11 cellular contexts compared by ENCODE assay signal in the genomic region with DNA sequence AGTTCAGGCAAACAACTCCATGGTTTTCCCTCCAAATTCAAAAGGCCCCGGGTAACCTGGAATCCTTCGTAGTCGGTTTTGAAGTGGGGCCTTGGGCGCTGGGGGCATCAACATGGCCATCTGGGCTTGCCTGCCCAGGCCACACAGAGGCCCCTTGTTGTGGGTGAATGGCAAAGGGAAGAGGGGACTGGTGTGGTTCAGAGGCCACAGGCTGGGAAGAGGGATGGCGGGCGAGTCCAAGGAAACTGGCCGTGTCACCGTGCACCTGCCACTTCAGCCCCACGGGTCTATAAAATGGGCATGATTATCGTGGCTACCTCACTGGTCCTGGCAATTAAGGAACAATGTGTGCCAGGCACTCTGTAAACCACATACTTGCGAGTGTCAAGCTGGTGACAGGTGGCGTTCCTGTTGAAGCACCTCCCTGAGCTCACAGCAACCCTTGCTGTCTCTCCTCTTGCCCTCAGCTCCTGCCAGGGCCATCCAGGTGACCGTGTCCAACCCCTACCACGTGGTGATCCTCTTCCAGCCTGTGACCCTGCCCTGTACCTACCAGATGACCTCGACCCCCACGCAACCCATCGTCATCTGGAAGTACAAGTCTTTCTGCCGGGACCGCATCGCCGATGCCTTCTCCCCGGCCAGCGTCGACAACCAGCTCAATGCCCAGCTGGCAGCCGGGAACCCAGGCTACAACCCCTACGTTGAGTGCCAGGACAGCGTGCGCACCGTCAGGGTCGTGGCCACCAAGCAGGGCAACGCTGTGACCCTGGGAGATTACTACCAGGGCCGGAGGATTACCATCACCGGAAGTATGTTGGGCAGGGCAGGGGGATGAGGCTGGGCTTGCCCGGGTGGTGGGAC. TPM values are rescaled to one million over a fixed set of nuclear protein-coding genes. Genes with fewer than 3 reads are reported as not detected.
A peak's percentile ranks its signal among the peaks of the same experiment; 100 is the strongest.
DNase-seq lines count a peak whose midpoint lies in the region; ATAC-seq and TF ChIP-seq lines count a peak whose summit lies in the region.
"Had no signal": no experiment of that assay in that cellular context is flagged by ENCODE, and none has a peak within 500 bp of the region (broad histone marks: within the 10 kb centered on the region; RNA-seq: fewer than 3 reads in every experiment).

No MANE protein-coding gene starts in this region.

- H3K4me1 ChIP-seq in GM23338 (ENCODE audit: insufficient read depth) (peaks cover 12% of the 10 kb centered on the region), hepatocyte (ENCODE audit: insufficient read depth) (no peaks in the 10 kb centered on the region), sigmoid colon (peaks cover 0 to 18% (median 7%) of the 10 kb centered on the region in 4 donors)

- H3K4me2 ChIP-seq in GM23338 (peak overlapping the region; percentile 93), hepatocyte (peak overlapping the region; percentile 77)

- ATAC-seq in GM23338: no peak
- no peak for ATAC-seq in GM18520 (IDR thresholded peaks at IDR 0.05; ENCODE audit: unreplicated experiment)

- peaks cover 4% of the 10 kb centered on the region; the same call in 1 of the 3 replicates for H3K9me3 Mint-ChIP-seq in GM23338

- H3K4me3 ChIP-seq in GM23338 (peak overlapping the region; percentile 83), WERI-Rb-1 (ENCODE audit: low read depth, low read length) (peak overlapping the region; percentile 71), hepatocyte (peak overlapping the region; percentile 82), sigmoid colon (peak overlapping the region in 1 of 4 donors; percentile 36)

- peaks cover 55% of the 10 kb centered on the region for H3K79me2 ChIP-seq in GM23338 (replicated peaks; ENCODE audit: insufficient read depth)
- H3K79me2 ChIP-seq in hepatocyte: peaks cover 44% of the 10 kb centered on the region

- peaks cover 63% of the 10 kb centered on the region for H3K36me3 Mint-ChIP-seq in GM23338 (ENCODE audit: low read depth)

- TF ChIP-seq POLR2A in sigmoid colon (IDR thresholded peaks at IDR 0.05): no peak

- no peak overlapping the region for H2AFZ ChIP-seq in GM23338
- H2AFZ ChIP-seq in hepatocyte: no peak overlapping the region

- intact Hi-C loops in sigmoid colon (cut with DNase I): no loop called here

- TF ChIP-seq CTCF in GM23338 (conservative IDR thresholded peaks at IDR 0.05; ENCODE audit: low read depth in 2 of 2) (no peak), WERI-Rb-1 (IDR thresholded peaks at IDR 0.05; ENCODE audit: low read depth, low read length) (no peak), hepatocyte (IDR thresholded peaks at IDR 0.05; ENCODE audit: poor library complexity) (no peak), sigmoid colon (IDR thresholded peaks at IDR 0.05) (no peak)

- no peak for TF ChIP-seq EP300 in sigmoid colon (IDR thresholded peaks at IDR 0.05)

- H3K9me2 ChIP-seq in GM23338 (ENCODE audit: insufficient read depth): no peaks in the 10 kb centered on the region
- no peaks in the 10 kb centered on the region for H3K9me2 ChIP-seq in hepatocyte (replicated peaks; ENCODE audit: insufficient read depth)

- H3K27me3 ChIP-seq in GM23338 (ENCODE audit: insufficient read depth) (no peaks in the 10 kb centered on the region), WERI-Rb-1 (ENCODE audit: insufficient read depth, low read depth, severe bottlenecking) (no peaks in the 10 kb centered on the region), hepatocyte (peaks cover 4% of the 10 kb centered on the region), sigmoid colon (peaks cover 17 to 83% (median 45%) of the 10 kb centered on the region in 3 donors)

- no peak overlapping the region for H3K27ac ChIP-seq in GM23338 (ENCODE audit: low read depth)
- H3K27ac ChIP-seq in WERI-Rb-1: peak overlapping the region; percentile 96
- H3K27ac ChIP-seq in hepatocyte: peak overlapping the region; percentile 100
- no peak overlapping the region for H3K27ac ChIP-seq in sigmoid colon

- peaks cover 25% of the 10 kb centered on the region for H3K27me3 Mint-ChIP-seq in GM23338 (ENCODE audit: insufficient read depth, low read depth, poor library complexity)

- peak overlapping the region; percentile 95 for H3K4me3 Mint-ChIP-seq in GM23338

- H3K9me3 ChIP-seq in WERI-Rb-1 (ENCODE audit: severe bottlenecking) (no peaks in the 10 kb centered on the region), hepatocyte (ENCODE audit: low read depth) (no peaks in the 10 kb centered on the region), sigmoid colon (no peaks in the 10 kb centered on the region)

- H3K36me3 ChIP-seq in GM23338 (ENCODE audit: insufficient read depth) (peaks cover 22% of the 10 kb centered on the region), WERI-Rb-1 (peaks cover 55% of the 10 kb centered on the region), hepatocyte (replicated peaks; ENCODE audit: insufficient read depth, low read depth) (no peaks in the 10 kb centered on the region), sigmoid colon (no peaks in the 10 kb centered on the region)

- H4K20me1 ChIP-seq in GM23338 (replicated peaks; ENCODE audit: insufficient read depth) (peaks cover 40% of the 10 kb centered on the region), hepatocyte (ENCODE audit: insufficient read depth, poor library complexity, severe bottlenecking) (no peaks in the 10 kb centered on the region)

- H3K4me1 Mint-ChIP-seq in GM23338: peaks cover 35% of the 10 kb centered on the region

- no peak for DNase-seq in GM23338 (ENCODE audit: low spot score)
- DNase-seq in WERI-Rb-1: peak; percentile 4
- DNase-seq in hepatocyte (ENCODE audit: low spot score): no peak
- peak; percentile 57 for DNase-seq in sigmoid colon
- no peak for DNase-seq in NOMO-1 treated with dmso at 0.1 percent for 144 hours (lab: John Stamatoyannopoulos, UW; ENCODE audit: unreplicated experiment)
- DNase-seq in H4 (ENCODE audit: low spot score): no peak
- DNase-seq: effector CD8-positive, alpha-beta T cell had no signal

- 0 out of 2 replicates have a peak overlapping the region, but pooled peaks have one; percentile 61 for H3K27ac Mint-ChIP-seq in GM23338

- 83% methylated on average over 33 of the region's 34 CpGs for WGBS in hepatocyte (ENCODE audit: low lambda C conversion rate, missing lambda C conversion rate)
- 66 to 82% methylated on average over 34 of the region's 34 CpGs for WGBS in sigmoid colon, 2 donors

- H3F3A ChIP-seq in GM23338 (replicated peaks; ENCODE audit: low read depth): no peaks in the 10 kb centered on the region

TF ChIP-seq in GM23338, 12 proteins besides CTCF, POLR2A, EP300 and RAD21 (continues in another document):
- TF ChIP-seq EZH2phosphoT487 (IDR thresholded peaks at IDR 0.05; ENCODE audit: unreplicated experiment) (no peak), POLR2AphosphoS5 (IDR thresholded peaks at IDR 0.05; ENCODE audit: low read depth) (no peak), ZNF114 (CRISPR knock-in tag; IDR thresholded peaks at IDR 0.05) (no peak)

RNA-seq across cellular contexts. Expression of a gene that starts 1.3 kb away (rescaled TPM):
- 195 and 212 TPM in 2 replicates for total RNA-seq in GM23338 (2014; rRNA removed; shearing (Covaris generic))
- polyA plus RNA-seq in GM23338 (2016; fragmentation: Nextera tagmentation; extraction: Ambion mirVana) (116 and 125 TPM in 2 replicates), hepatocyte (255 and 296 TPM in 2 replicates), sigmoid colon (100 to 1,000 TPM in 1 of 3 donors, 10 to 100 TPM in 2; 51.8 to 218 (median 61.9) TPM)
- total RNA-seq in hepatocyte (89.9 and 113 TPM in 2 replicates), sigmoid colon (1 to 10 TPM in 3 of 4 donors, under 1 TPM in 1; 0.68 to 3.6 (median 2.3) TPM)
- total RNA-seq in H4 (2014; rRNA removed; shearing (Covaris generic)): 1.1 and 1.7 TPM in 2 replicates

RNA-seq across cellular contexts. Expression of a gene that starts 18.7 kb away (rescaled TPM):
- 60.5 and 63.8 TPM in 2 replicates for total RNA-seq in GM23338 (2014; rRNA removed; shearing (Covaris generic))
- 28.9 and 36.4 TPM in 2 replicates for polyA plus RNA-seq in GM23338 (2016; fragmentation: Nextera tagmentation; extraction: Ambion mirVana)
- total RNA-seq in hepatocyte: 55.6 and 61.4 TPM in 2 replicates
- polyA plus RNA-seq in hepatocyte: 30.2 and 35.0 TPM in 2 replicates
- total RNA-seq in sigmoid colon: 100 to 1,000 TPM in 3 of 4 donors, 10 to 100 TPM in 1; 76.8 to 120 (median 102) TPM
- polyA plus RNA-seq in sigmoid colon: 10 to 100 TPM; 72.8 to 98.3 (median 76.3) TPM
- total RNA-seq in H4 (2014; rRNA removed; shearing (Covaris generic)): 64.0 and 65.0 TPM in 2 replicates

RNA-seq across cellular contexts. Expression of a gene that starts 21.5 kb away (rescaled TPM):
- not detected in 2 replicates for total RNA-seq in GM23338 (2014; rRNA removed; shearing (Covaris generic))
- 0.23 and 0.31 TPM in 2 replicates for polyA plus RNA-seq in GM23338 (2016; fragmentation: Nextera tagmentation; extraction: Ambion mirVana)
- 0.56 TPM in 1 of 2 replicates, not detected in the other for total RNA-seq in hepatocyte
- not detected in 2 replicates for polyA plus RNA-seq in hepatocyte
- total RNA-seq in sigmoid colon: not detected
- not detected for polyA plus RNA-seq in sigmoid colon
- not detected in 2 replicates for total RNA-seq in H4 (2014; rRNA removed; shearing (Covaris generic))
- total RNA-seq: HT1080; skeletal muscle tissue; T-helper 1 cell treated with Interleukin-12 subunit alpha and Interleukin-12 subunit beta and Interleukin-4 antibody, amounts not matched to agents 30 ng/mL and 1 ng/mL, for 36 hours had no signal

RNA-seq across cellular contexts. Expression of a gene that starts 32.2 kb away (rescaled TPM):
- total RNA-seq in GM23338 (2014; rRNA removed; shearing (Covaris generic)): not detected in 2 replicates
- polyA plus RNA-seq in GM23338 (2016; fragmentation: Nextera tagmentation; extraction: Ambion mirVana): 0.65 TPM in 1 of 2 replicates, not detected in the other
- 5.1 and 7.0 TPM in 2 replicates for total RNA-seq in hepatocyte
- 49.3 and 55.8 TPM in 2 replicates for polyA plus RNA-seq in hepatocyte
- total RNA-seq in sigmoid colon: 1 to 10 TPM in 1 of 4 donors, not detected in 3; 3.1 TPM
- under 1 TPM; under 0.01 to 0.92 (median 0.61) TPM for polyA plus RNA-seq in sigmoid colon
- total RNA-seq in H4 (2014; rRNA removed; shearing (Covaris generic)): 0.15 TPM in 1 of 2 replicates, not detected in the other
- total RNA-seq: HT1080, skeletal muscle tissue had no signal

RNA-seq across cellular contexts. Expression of a gene that starts 41.9 kb away (rescaled TPM):
- total RNA-seq in GM23338 (2014; rRNA removed; shearing (Covaris generic)): 1.3 and 1.8 TPM in 2 replicates
- polyA plus RNA-seq in GM23338 (2016; fragmentation: Nextera tagmentation; extraction: Ambion mirVana) (0.61 and 0.85 TPM in 2 replicates), hepatocyte (0.47 and 0.81 TPM in 2 replicates), sigmoid colon (under 1 TPM in 1 of 3 donors, not detected in 2; 0.06 TPM)
- total RNA-seq in hepatocyte (2.8 TPM in 1 of 2 replicates, not detected in the other), sigmoid colon (1 to 10 TPM in 1 of 4 donors, not detected in 3; 6.1 TPM)
- total RNA-seq in H4 (2014; rRNA removed; shearing (Covaris generic)): 0.43 TPM in 1 of 2 replicates, not detected in the other
- total RNA-seq: HT1080 had no signal

Comparison
In these comparisons a context has a peak if more than half of its experiments do, and no peak if none do; other contexts are left out.
1. DNase-seq: peak in WERI-Rb-1 (single experiment) and sigmoid colon (single experiment); none in GM23338 (single experiment), hepatocyte (single experiment), NOMO-1 treated with dmso at 0.1 percent for 144 hours (single experiment) and H4 (single experiment).
2. H3K27ac ChIP-seq: peak in WERI-Rb-1 (single experiment) and hepatocyte (single experiment); none in GM23338 (single experiment) and sigmoid colon (0 of 4).
3. RNA of a gene that starts 1.3 kb away (total RNA-seq): 195 to 212 TPM in GM23338 and 89.9 to 113 TPM in hepatocyte; 0.68 to 3.6 TPM in sigmoid colon and 1.1 to 1.7 TPM in H4; every median in the first group is over 10 times any median in the second.